Comparison of ENCODE assay signal across 1 cellular context in genomic region chr14:90758959-90759358, GRCh38.
TF ChIP-seq lines count a peak whose summit lies in the region.

No MANE protein-coding gene starts in this region.

TF ChIP-seq in GM23338, 12 proteins besides CTCF, POLR2A, EP300 and RAD21 (continued from another document):
- TF ChIP-seq, protein P1, sequence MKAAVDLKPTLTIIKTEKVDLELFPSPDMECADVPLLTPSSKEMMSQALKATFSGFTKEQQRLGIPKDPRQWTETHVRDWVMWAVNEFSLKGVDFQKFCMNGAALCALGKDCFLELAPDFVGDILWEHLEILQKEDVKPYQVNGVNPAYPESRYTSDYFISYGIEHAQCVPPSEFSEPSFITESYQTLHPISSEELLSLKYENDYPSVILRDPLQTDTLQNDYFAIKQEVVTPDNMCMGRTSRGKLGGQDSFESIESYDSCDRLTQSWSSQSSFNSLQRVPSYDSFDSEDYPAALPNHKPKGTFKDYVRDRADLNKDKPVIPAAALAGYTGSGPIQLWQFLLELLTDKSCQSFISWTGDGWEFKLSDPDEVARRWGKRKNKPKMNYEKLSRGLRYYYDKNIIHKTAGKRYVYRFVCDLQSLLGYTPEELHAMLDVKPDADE (IDR thresholded peaks at IDR 0.05) = no peak
- TF ChIP-seq ZNF331 (CRISPR knock-in tag; IDR thresholded peaks at IDR 0.05; ENCODE audit: low read depth) (no peak), ZNF114 (CRISPR knock-in tag; IDR thresholded peaks at IDR 0.05) (no peak), EZH2phosphoT487 (IDR thresholded peaks at IDR 0.05; ENCODE audit: unreplicated experiment) (no peak), JUNB (IDR thresholded peaks at IDR 0.05; ENCODE audit: unreplicated experiment) (no peak), EZH2 (IDR thresholded peaks at IDR 0.05; ENCODE audit: low read depth, unreplicated experiment) (no peak)
- TF ChIP-seq, protein P2, sequence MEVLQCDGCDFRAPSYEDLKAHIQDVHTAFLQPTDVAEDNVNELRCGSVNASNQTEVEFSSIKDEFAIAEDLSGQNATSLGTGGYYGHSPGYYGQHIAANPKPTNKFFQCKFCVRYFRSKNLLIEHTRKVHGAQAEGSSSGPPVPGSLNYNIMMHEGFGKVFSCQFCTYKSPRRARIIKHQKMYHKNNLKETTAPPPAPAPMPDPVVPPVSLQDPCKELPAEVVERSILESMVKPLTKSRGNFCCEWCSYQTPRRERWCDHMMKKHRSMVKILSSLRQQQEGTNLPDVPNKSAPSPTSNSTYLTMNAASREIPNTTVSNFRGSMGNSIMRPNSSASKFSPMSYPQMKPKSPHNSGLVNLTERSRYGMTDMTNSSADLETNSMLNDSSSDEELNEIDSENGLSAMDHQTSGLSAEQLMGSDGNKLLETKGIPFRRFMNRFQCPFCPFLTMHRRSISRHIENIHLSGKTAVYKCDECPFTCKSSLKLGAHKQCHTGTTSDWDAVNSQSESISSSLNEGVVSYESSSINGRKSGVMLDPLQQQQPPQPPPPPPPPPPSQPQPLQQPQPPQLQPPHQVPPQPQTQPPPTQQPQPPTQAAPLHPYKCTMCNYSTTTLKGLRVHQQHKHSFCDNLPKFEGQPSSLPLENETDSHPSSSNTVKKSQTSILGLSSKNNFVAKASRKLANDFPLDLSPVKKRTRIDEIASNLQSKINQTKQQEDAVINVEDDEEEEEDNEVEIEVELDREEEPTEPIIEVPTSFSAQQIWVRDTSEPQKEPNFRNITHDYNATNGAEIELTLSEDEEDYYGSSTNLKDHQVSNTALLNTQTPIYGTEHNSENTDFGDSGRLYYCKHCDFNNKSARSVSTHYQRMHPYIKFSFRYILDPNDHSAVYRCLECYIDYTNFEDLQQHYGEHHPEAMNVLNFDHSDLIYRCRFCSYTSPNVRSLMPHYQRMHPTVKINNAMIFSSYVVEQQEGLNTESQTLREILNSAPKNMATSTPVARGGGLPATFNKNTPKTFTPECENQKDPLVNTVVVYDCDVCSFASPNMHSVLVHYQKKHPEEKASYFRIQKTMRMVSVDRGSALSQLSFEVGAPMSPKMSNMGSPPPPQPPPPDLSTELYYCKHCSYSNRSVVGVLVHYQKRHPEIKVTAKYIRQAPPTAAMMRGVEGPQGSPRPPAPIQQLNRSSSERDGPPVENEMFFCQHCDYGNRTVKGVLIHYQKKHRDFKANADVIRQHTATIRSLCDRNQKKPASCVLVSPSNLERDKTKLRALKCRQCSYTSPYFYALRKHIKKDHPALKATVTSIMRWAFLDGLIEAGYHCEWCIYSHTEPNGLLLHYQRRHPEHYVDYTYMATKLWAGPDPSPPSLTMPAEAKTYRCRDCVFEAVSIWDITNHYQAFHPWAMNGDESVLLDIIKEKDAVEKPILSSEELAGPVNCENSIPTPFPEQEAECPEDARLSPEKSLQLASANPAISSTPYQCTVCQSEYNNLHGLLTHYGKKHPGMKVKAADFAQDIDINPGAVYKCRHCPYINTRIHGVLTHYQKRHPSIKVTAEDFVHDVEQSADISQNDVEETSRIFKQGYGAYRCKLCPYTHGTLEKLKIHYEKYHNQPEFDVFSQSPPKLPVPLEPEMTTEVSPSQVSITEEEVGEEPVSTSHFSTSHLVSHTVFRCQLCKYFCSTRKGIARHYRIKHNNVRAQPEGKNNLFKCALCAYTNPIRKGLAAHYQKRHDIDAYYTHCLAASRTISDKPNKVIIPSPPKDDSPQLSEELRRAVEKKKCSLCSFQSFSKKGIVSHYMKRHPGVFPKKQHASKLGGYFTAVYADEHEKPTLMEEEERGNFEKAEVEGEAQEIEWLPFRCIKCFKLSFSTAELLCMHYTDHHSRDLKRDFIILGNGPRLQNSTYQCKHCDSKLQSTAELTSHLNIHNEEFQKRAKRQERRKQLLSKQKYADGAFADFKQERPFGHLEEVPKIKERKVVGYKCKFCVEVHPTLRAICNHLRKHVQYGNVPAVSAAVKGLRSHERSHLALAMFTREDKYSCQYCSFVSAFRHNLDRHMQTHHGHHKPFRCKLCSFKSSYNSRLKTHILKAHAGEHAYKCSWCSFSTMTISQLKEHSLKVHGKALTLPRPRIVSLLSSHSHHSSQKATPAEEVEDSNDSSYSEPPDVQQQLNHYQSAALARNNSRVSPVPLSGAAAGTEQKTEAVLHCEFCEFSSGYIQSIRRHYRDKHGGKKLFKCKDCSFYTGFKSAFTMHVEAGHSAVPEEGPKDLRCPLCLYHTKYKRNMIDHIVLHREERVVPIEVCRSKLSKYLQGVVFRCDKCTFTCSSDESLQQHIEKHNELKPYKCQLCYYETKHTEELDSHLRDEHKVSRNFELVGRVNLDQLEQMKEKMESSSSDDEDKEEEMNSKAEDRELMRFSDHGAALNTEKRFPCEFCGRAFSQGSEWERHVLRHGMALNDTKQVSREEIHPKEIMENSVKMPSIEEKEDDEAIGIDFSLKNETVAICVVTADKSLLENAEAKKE (CRISPR knock-in tag; IDR thresholded peaks at IDR 0.05) = no peak
